In the genomic region with DNA sequence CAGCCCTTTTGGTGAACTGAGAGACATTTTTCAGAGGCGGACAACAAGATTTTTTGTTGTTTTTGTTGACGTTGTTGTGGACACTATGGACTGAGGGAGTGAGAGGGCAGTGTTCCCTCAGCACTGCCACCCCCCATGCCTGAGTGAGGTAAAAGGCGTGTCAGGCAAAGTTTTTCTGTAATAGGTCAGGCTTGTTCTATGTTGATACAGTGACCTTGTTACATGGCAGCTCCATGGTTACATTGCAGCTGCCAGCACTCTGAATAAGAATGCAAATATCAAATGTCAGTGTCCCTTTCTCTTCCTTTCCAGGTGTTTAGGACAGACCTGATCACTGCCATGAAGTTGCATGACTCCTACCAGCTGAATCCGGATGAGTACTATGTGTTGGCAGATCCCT, we compare ENCODE assay signal across 15 cellular contexts. TPM values are rescaled to one million over a fixed set of nuclear protein-coding genes. Genes with fewer than 3 reads are reported as not detected.
DNase-seq lines count a peak whose midpoint lies in the region; ATAC-seq and TF ChIP-seq lines count a peak whose summit lies in the region.
"Had no signal": no experiment of that assay in that cellular context is flagged by ENCODE, and none has a peak within 500 bp of the region (broad histone marks: within the 10 kb centered on the region; RNA-seq: fewer than 3 reads in every experiment).

No MANE protein-coding gene starts in this region.

- H3K27ac Mint-ChIP-seq in activated naive CD4-positive, alpha-beta T cell treated with anti-CD3 and anti-CD28 coated beads, Interleukin-2, amount 50 U/mL, for 72 hours = peak overlapping the region in 1 of 2 donors; percentile 64
- H3K27ac Mint-ChIP-seq: stimulated activated memory B cell treated with anti-CD40 and anti-IgM and Interleukin-4, amounts not matched to agents 10 μg/mL and 1 μg/mL and 100 μg/mL, for 72 hours had no signal

- H3K36me3 ChIP-seq in heart left ventricle (peaks cover under 1 to 85% (median 69%) of the 10 kb centered on the region in 9 donors), upper lobe of right lung (peaks cover 71% of the 10 kb centered on the region), colonic mucosa (no peaks in the 10 kb centered on the region)

- DNase-seq in heart left ventricle (no peak), left cardiac atrium (no peak), NCI-H345 treated with DMSO at 0.1 percent for 48 hours (lab: John Stamatoyannopoulos, UW; ENCODE audit: unreplicated experiment) (peak; percentile 54), left ventricle myocardium superior (no peak), upper lobe of right lung (no peak), NCI-H1436 (lab: John Stamatoyannopoulos, UW) (no peak), colonic mucosa (no peak)
- no peak for DNase-seq in activated naive CD4-positive, alpha-beta T cell treated with anti-CD3 and anti-CD28 coated beads, Interleukin-2, amount 50 U/mL, for 72 hours (ENCODE audit: low spot score in 2 of 2)
- DNase-seq: activated effector memory CD4-positive, alpha-beta T cell treated with anti-CD3 and anti-CD28 coated beads, Interleukin-2, amount 50 U/mL, for 16 hours; BE2C; central memory CD4-positive, alpha-beta T cell; KBM-7; NCI-H524 had no signal

- peaks cover 29 to 46% of the 10 kb centered on the region in 2 donors for H3K36me3 Mint-ChIP-seq in activated naive CD4-positive, alpha-beta T cell treated with anti-CD3 and anti-CD28 coated beads, Interleukin-2, amount 50 U/mL, for 72 hours

- H3K4me1 ChIP-seq in heart left ventricle = peaks cover 0 to 62% (median 34%) of the 10 kb centered on the region in 12 donors
- peaks cover 9% of the 10 kb centered on the region for H3K4me1 ChIP-seq in upper lobe of right lung
- H3K4me1 ChIP-seq in colonic mucosa = no peaks in the 10 kb centered on the region
- H3K4me1 ChIP-seq: BE2C had no signal

- H3K27ac ChIP-seq in heart left ventricle = peak overlapping the region in 11 of 12 donors; percentile 15 to 70 (median 61)
- no peak overlapping the region for H3K27ac ChIP-seq in upper lobe of right lung
- H3K27ac ChIP-seq in colonic mucosa = no peak overlapping the region

- peak; percentile 67 to 83 (median 76) for ATAC-seq in heart left ventricle
- ATAC-seq in left cardiac atrium = no peak
- ATAC-seq in left ventricle myocardium superior = peak; percentile 75
- peak; percentile 43 for ATAC-seq in upper lobe of right lung
- no peak for ATAC-seq in activated naive CD4-positive, alpha-beta T cell treated with anti-CD3 and anti-CD28 coated beads, Interleukin-2, amount 50 U/mL, for 72 hours
- ATAC-seq: stimulated activated memory B cell treated with anti-CD40 and anti-IgM and Interleukin-4, amounts not matched to agents 10 μg/mL and 1 μg/mL and 100 μg/mL, for 72 hours had no signal

- H3K9me3 ChIP-seq in heart left ventricle (no peaks in the 10 kb centered on the region), upper lobe of right lung (no peaks in the 10 kb centered on the region), colonic mucosa (no peaks in the 10 kb centered on the region)
- H3K9me3 ChIP-seq: BE2C had no signal

- H3K9ac ChIP-seq in colonic mucosa (ENCODE audit: low read depth in 2 of 2, low read length in 2 of 2) = no peak overlapping the region

- WGBS in heart left ventricle, 4 donors = 64 to 65% (median 64%) methylated on average over 4 of the region's 4 CpGs

- TF ChIP-seq CTCF in heart left ventricle (IDR thresholded peaks at IDR 0.05) (no peak), upper lobe of right lung (IDR thresholded peaks at IDR 0.05) (no peak), colonic mucosa (IDR thresholded peaks at IDR 0.05) (no peak)

- H3K4me3 ChIP-seq in heart left ventricle (no peak overlapping the region), upper lobe of right lung (no peak overlapping the region), colonic mucosa (no peak overlapping the region)
- H3K4me3 ChIP-seq: lung had no signal

- TF ChIP-seq POLR2A in heart left ventricle (IDR thresholded peaks at IDR 0.05) = no peak

- no peaks in the 10 kb centered on the region for H3K9me3 Mint-ChIP-seq in activated naive CD4-positive, alpha-beta T cell treated with anti-CD3 and anti-CD28 coated beads, Interleukin-2, amount 50 U/mL, for 72 hours
- H3K9me3 Mint-ChIP-seq: stimulated activated memory B cell treated with anti-CD40 and anti-IgM and Interleukin-4, amounts not matched to agents 10 μg/mL and 1 μg/mL and 100 μg/mL, for 72 hours had no signal

- no peaks in the 10 kb centered on the region for H3K27me3 ChIP-seq in heart left ventricle
- no peaks in the 10 kb centered on the region for H3K27me3 ChIP-seq in upper lobe of right lung
- H3K27me3 ChIP-seq in colonic mucosa = no peaks in the 10 kb centered on the region
- H3K27me3 ChIP-seq: BE2C had no signal

- intact Hi-C loops in heart left ventricle (cut with DNase I) = loop anchor here in 1 of 10 donors (5.0 kb wide), 1 partner anchor 34 kb away; no protein-coding TSS in a partner anchor
- intact Hi-C loops in left cardiac atrium (cut with DNase I) = no loop called here
- intact Hi-C loops in left ventricle myocardium superior (cut with micrococcal nuclease) = no loop called here
- intact Hi-C loops in upper lobe of right lung (cut with DNase I) = no loop called here
- intact Hi-C loops in colonic mucosa (cut with DNase I) = no loop called here

RNA-seq across cellular contexts. Expression of gene JADE1, which starts 36.6 kb away (rescaled TPM):
- total RNA-seq in heart left ventricle (10 to 100 TPM; 18.1 to 31.9 (median 22.7) TPM), left cardiac atrium (10 to 100 TPM; 22.7 to 32.3 TPM), left ventricle myocardium superior (24.4 TPM), upper lobe of right lung (41.7 TPM), colonic mucosa (1 to 10 TPM; 8.3 to 9.6 TPM)
- 10 to 100 TPM; 15.0 to 19.7 TPM for polyA plus RNA-seq in heart left ventricle
- total RNA-seq in activated naive CD4-positive, alpha-beta T cell treated with anti-CD3 and anti-CD28 coated beads, Interleukin-2, amount 50 U/mL, for 72 hours = 10 to 100 TPM; 28.0 to 51.9 TPM

Comparison
In these comparisons a context has a peak if more than half of its experiments do, and no peak if none do; other contexts are left out.
1. ATAC-seq: peak in heart left ventricle (4 of 4), left ventricle myocardium superior (single experiment) and upper lobe of right lung (single experiment); none in left cardiac atrium (0 of 2) and activated naive CD4-positive, alpha-beta T cell treated with anti-CD3 and anti-CD28 coated beads, Interleukin-2, amount 50 U/mL, for 72 hours (0 of 2).
2. H3K27ac ChIP-seq: peak in heart left ventricle (11 of 12); none in upper lobe of right lung (single experiment) and colonic mucosa (single experiment).